ENCODE assay signal across 8 cellular contexts in genomic region chr11:59145534-59145933, GRCh38. TPM values are rescaled to one million over a fixed set of nuclear protein-coding genes. Genes with fewer than 3 reads are reported as not detected.
DNase-seq lines count a peak whose midpoint lies in the region; ATAC-seq, FAIRE-seq and TF ChIP-seq lines count a peak whose summit lies in the region.

No MANE protein-coding gene starts in this region.

- peaks cover 75% of the 10 kb centered on the region for H3K4me1 ChIP-seq in DOHH2 (ENCODE audit: control insufficient read depth, low read length)
- peaks cover 15% of the 10 kb centered on the region for H3K4me1 ChIP-seq in neural progenitor cell
- peaks cover 19 to 20% of the 10 kb centered on the region in 2 donors for H3K4me1 ChIP-seq in thyroid gland
- peaks cover 4% of the 10 kb centered on the region for H3K4me1 ChIP-seq in testis

- FAIRE-seq in bronchial epithelial cell (lab: Jason Lieb, UNC) = no peak

- 66 to 75% methylated on average over 4 of the region's 4 CpGs for WGBS in thyroid gland, 2 donors
- WGBS in testis, 2 donors = 42 to 64% methylated on average over 4 of the region's 4 CpGs

- H3K79me2 ChIP-seq in DOHH2 (ENCODE audit: control insufficient read depth, low read length) (no peaks in the 10 kb centered on the region), neural progenitor cell (ENCODE audit: low read depth) (no peaks in the 10 kb centered on the region)

- peaks cover 12% of the 10 kb centered on the region for H3F3A ChIP-seq in DOHH2 (ENCODE audit: control insufficient read depth, insufficient read depth)
- H3F3A ChIP-seq in neural progenitor cell (ENCODE audit: low read depth) = peaks cover 27% of the 10 kb centered on the region

- TF ChIP-seq CTCF in DOHH2 (IDR thresholded peaks at IDR 0.05; ENCODE audit: low read depth, low read length, poor library complexity, severe bottlenecking) (no peak), bronchial epithelial cell (IDR thresholded peaks at IDR 0.05; ENCODE audit: insufficient read depth, low read length, severe bottlenecking) (no peak), neural progenitor cell (IDR thresholded peaks at IDR 0.05) (no peak), thyroid gland (IDR thresholded peaks at IDR 0.05) (no peak), testis (IDR thresholded peaks at IDR 0.05) (no peak)

- peaks cover 29% of the 10 kb centered on the region for H3K9me3 ChIP-seq in DOHH2 (ENCODE audit: control insufficient read depth, insufficient read depth, low read length)
- H3K9me3 ChIP-seq in neural progenitor cell (ENCODE audit: low read depth) = no peaks in the 10 kb centered on the region
- H3K9me3 ChIP-seq in thyroid gland = no peaks in the 10 kb centered on the region
- H3K9me3 ChIP-seq in testis = no peaks in the 10 kb centered on the region

- H4K20me1 ChIP-seq in DOHH2 (ENCODE audit: control insufficient read depth, insufficient read depth, low read depth, low read length) (no peaks in the 10 kb centered on the region), neural progenitor cell (ENCODE audit: low read depth) (no peaks in the 10 kb centered on the region)

- peak overlapping the region; percentile 59 for H3K4me3 ChIP-seq in DOHH2 (ENCODE audit: low read length)
- no peak overlapping the region for H3K4me3 ChIP-seq in bronchial epithelial cell (ENCODE audit: low read depth, low read length)
- H3K4me3 ChIP-seq in neural progenitor cell = peak overlapping the region; percentile 44
- no peak overlapping the region for H3K4me3 ChIP-seq in thyroid gland (replicated peaks in 1 of 3)
- no peak overlapping the region for H3K4me3 ChIP-seq in testis

- no peak overlapping the region for H3K9ac ChIP-seq in neural progenitor cell

- H3K36me3 ChIP-seq in DOHH2 (ENCODE audit: control insufficient read depth, low read length) (peaks cover 38% of the 10 kb centered on the region), bronchial epithelial cell (ENCODE audit: control insufficient read depth, insufficient read depth, low read length) (no peaks in the 10 kb centered on the region), neural progenitor cell (peaks cover 3% of the 10 kb centered on the region), thyroid gland (no peaks in the 10 kb centered on the region), testis (ENCODE audit: low read depth, missing control alignments) (no peaks in the 10 kb centered on the region)

- H3K27me3 Mint-ChIP-seq in neural progenitor cell (ENCODE audit: insufficient read depth, low read depth) = peaks cover 2% of the 10 kb centered on the region

- H2AFZ ChIP-seq in neural progenitor cell (replicated peaks) = no peak overlapping the region

- H3K36me3 Mint-ChIP-seq in neural progenitor cell = peaks cover 8% of the 10 kb centered on the region

- H3K27me3 ChIP-seq in DOHH2 (ENCODE audit: control insufficient read depth, low read length) = no peaks in the 10 kb centered on the region
- no peaks in the 10 kb centered on the region for H3K27me3 ChIP-seq in bronchial epithelial cell (ENCODE audit: control insufficient read depth, insufficient read depth, low read length)
- peaks cover 24% of the 10 kb centered on the region for H3K27me3 ChIP-seq in neural progenitor cell
- no peaks in the 10 kb centered on the region for H3K27me3 ChIP-seq in thyroid gland
- H3K27me3 ChIP-seq in testis = no peaks in the 10 kb centered on the region

- ATAC-seq in GM19467 (IDR thresholded peaks at IDR 0.05; ENCODE audit: unreplicated experiment) = no peak

- H3K27ac ChIP-seq in DOHH2 (ENCODE audit: low read depth, low read length) = peak overlapping the region; percentile 43
- H3K27ac ChIP-seq in neural progenitor cell = no peak overlapping the region
- H3K27ac ChIP-seq in thyroid gland = peak overlapping the region in 1 of 3 donors; percentile 94
- H3K27ac ChIP-seq in testis = peak overlapping the region in 1 of 2 donors; percentile 93

- H3K9me2 ChIP-seq in DOHH2 (replicated peaks; ENCODE audit: control insufficient read depth, low read length) = no peaks in the 10 kb centered on the region

- H3K4me3 Mint-ChIP-seq in neural progenitor cell = peak overlapping the region; percentile 79

- TF ChIP-seq POLR2A in thyroid gland (IDR thresholded peaks at IDR 0.05) = no peak
- no peak for TF ChIP-seq POLR2A in testis (IDR thresholded peaks at IDR 0.05)

- H3K4me2 ChIP-seq in DOHH2 (ENCODE audit: low read length) = peak overlapping the region; percentile 84
- peak overlapping the region; percentile 76 for H3K4me2 ChIP-seq in neural progenitor cell

- no peak overlapping the region for H3K27ac Mint-ChIP-seq in neural progenitor cell

- no peaks in the 10 kb centered on the region for H3K9me3 Mint-ChIP-seq in neural progenitor cell

- peaks cover 30% of the 10 kb centered on the region for H3K4me1 Mint-ChIP-seq in neural progenitor cell

- DNase-seq in MV-4-11 (lab: John Stamatoyannopoulos, UW) = peak; percentile 89
- DNase-seq in bronchial epithelial cell (ENCODE audit: low read depth) = peak; percentile 67
- no peak for DNase-seq in neural progenitor cell (ENCODE audit: low spot score)
- DNase-seq in activated CD4-positive, CD25-positive, alpha-beta regulatory T cell treated with anti-CD3 and anti-CD28 coated beads, Interleukin-2, amount 50 U/mL, for 72 hours = no peak
- DNase-seq in thyroid gland = no peak
- no peak for DNase-seq in testis

- intact Hi-C loops in thyroid gland (cut with DNase I) (no loop called here), testis (cut with DNase I; ENCODE audit: low total_unique reads) (no loop called here)

RNA-seq across cellular contexts. Expression of gene FAM111A, which starts 2.9 kb away (rescaled TPM):
- total RNA-seq in bronchial epithelial cell (7.9 and 18.3 TPM in 2 replicates), neural progenitor cell (ENCODE audit: low replicate concordance) (31.0 and 32.7 TPM in 2 replicates), thyroid gland (10 to 100 TPM; 32.5 to 73.2 (median 40.1) TPM), testis (10 to 100 TPM; 41.5 to 43.4 TPM)
- 12.3 TPM for polyA plus RNA-seq in testis (ENCODE audit: insufficient read depth, low read depth, low replicate concordance)

RNA-seq across cellular contexts. Expression of gene DTX4, which starts 26.4 kb away (rescaled TPM):
- total RNA-seq in bronchial epithelial cell (2.4 and 2.6 TPM in 2 replicates), neural progenitor cell (ENCODE audit: low replicate concordance) (16.9 and 34.8 TPM in 2 replicates), thyroid gland (10 to 100 TPM in 3 of 4 donors, 1 to 10 TPM in 1; 9.6 to 29.3 (median 17.5) TPM), testis (10 to 100 TPM in 1 of 2 donors, 1 to 10 TPM in 1; 4.5 to 10.2 TPM)
- polyA plus RNA-seq in testis (ENCODE audit: insufficient read depth, low read depth, low replicate concordance) = 6.1 TPM

RNA-seq across cellular contexts. Expression of gene FAM111B, which starts 38.5 kb away (rescaled TPM):
- under 0.01 TPM in 2 replicates for total RNA-seq in bronchial epithelial cell
- 9.6 and 13.1 TPM in 2 replicates for total RNA-seq in neural progenitor cell (ENCODE audit: low replicate concordance)
- total RNA-seq in thyroid gland = under 1 TPM in 2 of 4 donors, not detected in 2; 0.22 to 0.67 TPM
- total RNA-seq in testis = under 1 TPM; 0.24 to 0.81 TPM
- polyA plus RNA-seq in testis (ENCODE audit: insufficient read depth, low read depth, low replicate concordance) = not detected

RNA-seq across cellular contexts. Expression of gene GLYATL1B, which starts 59.4 kb away (rescaled TPM):
- not detected in 2 replicates for total RNA-seq in bronchial epithelial cell
- total RNA-seq in neural progenitor cell (ENCODE audit: low replicate concordance) = not detected in 2 replicates
- not detected for total RNA-seq in thyroid gland
- total RNA-seq in testis = not detected
- polyA plus RNA-seq in testis (ENCODE audit: insufficient read depth, low read depth, low replicate concordance) = not detected

Comparison
In these comparisons a context has a peak if more than half of its experiments do, and no peak if none do; other contexts are left out.
1. H3K4me3 ChIP-seq: peak in DOHH2 (single experiment) and neural progenitor cell (single experiment); none in bronchial epithelial cell (single experiment), thyroid gland (0 of 3) and testis (0 of 2).
2. DNase-seq: peak in MV-4-11 (single experiment) and bronchial epithelial cell (single experiment); none in neural progenitor cell (single experiment), activated CD4-positive, CD25-positive, alpha-beta regulatory T cell treated with anti-CD3 and anti-CD28 coated beads, Interleukin-2, amount 50 U/mL, for 72 hours (single experiment), thyroid gland (0 of 2) and testis (single experiment).